11 cellular contexts compared by ENCODE assay signal in the genomic region with DNA sequence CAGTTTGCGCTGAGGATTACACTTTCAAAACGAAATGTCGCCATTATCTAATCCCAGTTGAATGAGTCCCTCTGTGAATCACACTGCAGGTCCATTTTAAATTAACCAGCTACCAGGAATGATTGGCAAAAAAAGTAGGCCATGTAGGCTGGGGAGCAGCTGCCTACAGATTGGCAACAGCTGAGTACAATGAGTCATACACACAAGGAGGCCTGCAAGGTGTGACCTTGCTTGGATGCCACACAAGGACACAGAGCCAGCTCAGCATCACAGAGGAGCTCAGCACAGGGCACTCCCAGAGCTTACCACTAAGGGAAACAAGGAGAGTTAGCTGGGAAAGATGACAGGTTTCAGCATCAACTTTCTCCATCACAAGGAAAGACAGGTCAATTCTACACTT. TPM values are rescaled to one million over a fixed set of nuclear protein-coding genes. Genes with fewer than 3 reads are reported as not detected.
DNase-seq lines count a peak whose midpoint lies in the region; ATAC-seq and TF ChIP-seq lines count a peak whose summit lies in the region.
"Had no signal": no experiment of that assay in that cellular context is flagged by ENCODE, and none has a peak within 500 bp of the region (broad histone marks: within the 10 kb centered on the region; RNA-seq: fewer than 3 reads in every experiment).

No MANE protein-coding gene starts in this region.

- TF ChIP-seq CTCF in heart right ventricle (IDR thresholded peaks at IDR 0.05), result no peak
- no peak for TF ChIP-seq CTCF in HFFc6 (IDR thresholded peaks at IDR 0.05)

- no peak for DNase-seq in activated CD8-positive, alpha-beta memory T cell treated with anti-CD3 and anti-CD28 coated beads, Interleukin-2, amount 10 ng/mL, durations not matched to agents 7 days and 5 days
- DNase-seq in activated CD8-positive, alpha-beta memory T cell treated with anti-CD3 and anti-CD28 coated beads for 24 hours, result no peak
- peak; percentile 22 for DNase-seq in RKO (ENCODE audit: low spot score)
- DNase-seq in heart right ventricle, result peak; percentile 14 to 45
- peak; percentile 22 for DNase-seq in stimulated activated naive CD8-positive, alpha-beta T cell treated with anti-CD3 and anti-CD28 coated beads, Interleukin-15, Interleukin-2, amounts not matched to agents 100 U/mL and 50 U/mL, for 24 hours
- no peak for DNase-seq in NCI-H510A (lab: John Stamatoyannopoulos, UW)
- DNase-seq in HFFc6, result no peak
- DNase-seq: gastrocnemius medialis, naive B cell had no signal

- H3K36me3 Mint-ChIP-seq in activated CD8-positive, alpha-beta memory T cell treated with anti-CD3 and anti-CD28 coated beads, Interleukin-2, amount 10 ng/mL, durations not matched to agents 7 days and 5 days, result peaks cover 4% of the 10 kb centered on the region
- H3K36me3 Mint-ChIP-seq in HFFc6 (ENCODE audit: low read depth), result no peaks in the 10 kb centered on the region
- H3K36me3 Mint-ChIP-seq: naive B cell had no signal

- CTCF ChIA-PET in activated CD8-positive, alpha-beta memory T cell treated with anti-CD3 and anti-CD28 coated beads, Interleukin-2, amount 10 ng/mL, durations not matched to agents 7 days and 5 days (lab: Charles Lee), result interaction anchor here (0.6 to 0.9 kb wide), 2 partner anchors 19 to 580 kb away, joined by 3 read pairs; no protein-coding TSS in a partner anchor

- peaks cover 0 to 6% (median 0%) of the 10 kb centered on the region in 9 donors for H3K4me1 ChIP-seq in heart right ventricle
- H3K4me1 ChIP-seq: BLaER1, gastrocnemius medialis had no signal

- no peaks in the 10 kb centered on the region for H3K36me3 ChIP-seq in heart right ventricle
- H3K36me3 ChIP-seq: BLaER1, gastrocnemius medialis had no signal

- no peaks in the 10 kb centered on the region for H3K9me3 ChIP-seq in heart right ventricle
- H3K9me3 ChIP-seq: BLaER1, gastrocnemius medialis had no signal

- no peaks in the 10 kb centered on the region for H3K9me3 Mint-ChIP-seq in activated CD8-positive, alpha-beta memory T cell treated with anti-CD3 and anti-CD28 coated beads, Interleukin-2, amount 10 ng/mL, durations not matched to agents 7 days and 5 days (ENCODE audit: low read depth)
- peaks cover 5% of the 10 kb centered on the region for H3K9me3 Mint-ChIP-seq in HFFc6
- H3K9me3 Mint-ChIP-seq: naive B cell had no signal

- H3K4me1 Mint-ChIP-seq in activated CD8-positive, alpha-beta memory T cell treated with anti-CD3 and anti-CD28 coated beads, Interleukin-2, amount 10 ng/mL, durations not matched to agents 7 days and 5 days, result peaks cover 20% of the 10 kb centered on the region
- 0 out of 2 replicates have a peak, but pooled peaks cover 4% of the 10 kb centered on the region for H3K4me1 Mint-ChIP-seq in HFFc6 (ENCODE audit: low read depth)

- intact Hi-C loops in heart right ventricle (cut with DNase I), result no loop called here

- no peak overlapping the region for H3K4me3 Mint-ChIP-seq in activated CD8-positive, alpha-beta memory T cell treated with anti-CD3 and anti-CD28 coated beads, Interleukin-2, amount 10 ng/mL, durations not matched to agents 7 days and 5 days
- no peak overlapping the region for H3K4me3 Mint-ChIP-seq in HFFc6

- ATAC-seq in activated CD8-positive, alpha-beta memory T cell treated with anti-CD3 and anti-CD28 coated beads, Interleukin-2, amount 10 ng/mL, durations not matched to agents 7 days and 5 days, result peak; percentile 45
- ATAC-seq in heart right ventricle, result peak; percentile 63 to 100 (median 94)
- peak; percentile 90 for ATAC-seq in stimulated activated naive CD8-positive, alpha-beta T cell treated with anti-CD3 and anti-CD28 coated beads, Interleukin-15, Interleukin-2, amounts not matched to agents 100 U/mL and 50 U/mL, for 24 hours
- ATAC-seq in GM21381 (IDR thresholded peaks at IDR 0.05; ENCODE audit: unreplicated experiment), result no peak
- ATAC-seq: gastrocnemius medialis had no signal

- no peak overlapping the region for H3K27ac Mint-ChIP-seq in activated CD8-positive, alpha-beta memory T cell treated with anti-CD3 and anti-CD28 coated beads, Interleukin-2, amount 10 ng/mL, durations not matched to agents 7 days and 5 days
- no peak overlapping the region for H3K27ac Mint-ChIP-seq in HFFc6
- H3K27ac Mint-ChIP-seq: naive B cell had no signal

- no peaks in the 10 kb centered on the region for H3K27me3 ChIP-seq in heart right ventricle
- H3K27me3 ChIP-seq: BLaER1, gastrocnemius medialis had no signal

- 65 to 68% methylated on average over 3 of the region's 3 CpGs for WGBS in heart right ventricle, 2 donors

- H3K27ac ChIP-seq in heart right ventricle, result peak overlapping the region in 5 of 10 donors; percentile 21 to 56 (median 52)
- H3K27ac ChIP-seq: BLaER1, gastrocnemius medialis had no signal

- no peaks in the 10 kb centered on the region for H3K27me3 Mint-ChIP-seq in activated CD8-positive, alpha-beta memory T cell treated with anti-CD3 and anti-CD28 coated beads, Interleukin-2, amount 10 ng/mL, durations not matched to agents 7 days and 5 days
- peaks cover 1% of the 10 kb centered on the region; the same call in 1 of the 2 replicates for H3K27me3 Mint-ChIP-seq in HFFc6 (ENCODE audit: insufficient read depth)

- no peak overlapping the region for H3K4me3 ChIP-seq in heart right ventricle
- H3K4me3 ChIP-seq: BLaER1, gastrocnemius medialis had no signal

RNA-seq across cellular contexts. Expression of a gene that starts 12.9 kb away (rescaled TPM):
- total RNA-seq in activated CD8-positive, alpha-beta memory T cell treated with anti-CD3 and anti-CD28 coated beads, Interleukin-2, amount 10 ng/mL, durations not matched to agents 7 days and 5 days, result 1 to 10 TPM; 2.2 to 2.7 TPM
- total RNA-seq in heart right ventricle, result under 1 TPM in 3 of 10 donors, not detected in 7; 0.15 to 0.36 (median 0.19) TPM
- polyA plus RNA-seq in heart right ventricle, result not detected
- total RNA-seq in HFFc6 (2021; fragmentation: NEBNext Ultra II Directional; extraction: Animal tissue kit (Norgen Biotek cat#: 25700)), result not detected
- total RNA-seq: gastrocnemius medialis had no signal

Comparison
In these comparisons a context has a peak if more than half of its experiments do, and no peak if none do; other contexts are left out.
1. DNase-seq: peak in RKO (single experiment), heart right ventricle (2 of 2) and stimulated activated naive CD8-positive, alpha-beta T cell treated with anti-CD3 and anti-CD28 coated beads, Interleukin-15, Interleukin-2, amounts not matched to agents 100 U/mL and 50 U/mL, for 24 hours (single experiment); none in activated CD8-positive, alpha-beta memory T cell treated with anti-CD3 and anti-CD28 coated beads, Interleukin-2, amount 10 ng/mL, durations not matched to agents 7 days and 5 days (single experiment), activated CD8-positive, alpha-beta memory T cell treated with anti-CD3 and anti-CD28 coated beads for 24 hours (single experiment), NCI-H510A (single experiment) and HFFc6 (single experiment).